22 cellular contexts compared by ENCODE assay signal in the genomic region with DNA sequence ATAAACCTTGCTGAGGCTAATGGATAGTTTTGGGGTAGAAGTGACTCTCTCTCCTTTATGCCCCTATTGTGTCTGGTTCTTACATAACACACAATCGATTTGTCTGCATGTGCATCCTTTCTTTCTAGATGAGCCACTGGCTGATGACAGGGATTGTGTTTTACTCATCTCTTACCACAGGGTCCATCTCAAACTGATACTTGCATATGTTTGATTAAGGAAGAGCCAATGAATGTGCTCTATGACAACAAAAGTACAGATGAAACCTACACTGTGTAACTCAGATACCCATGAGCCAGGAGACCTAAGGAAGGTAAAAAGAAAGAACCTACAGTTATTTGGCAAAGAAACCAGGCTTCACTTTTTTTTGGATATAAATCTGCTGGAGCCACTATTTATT.
"Had no signal": no experiment of that assay in that cellular context is flagged by ENCODE, and none has a peak within 500 bp of the region (broad histone marks: within the 10 kb centered on the region; RNA-seq: fewer than 3 reads in every experiment).

No MANE protein-coding gene starts in this region.

- H3K36me3 ChIP-seq: esophagus squamous epithelium, gastroesophageal sphincter, left lung, lower lobe of right lung, sigmoid colon, suprapubic skin, thyroid gland, upper lobe of left lung, uterus had no signal

- H3K9me3 ChIP-seq: esophagus squamous epithelium, gastroesophageal sphincter, left lung, lower lobe of right lung, sigmoid colon, suprapubic skin, thyroid gland, upper lobe of left lung, uterus had no signal

- H3K4me1 Mint-ChIP-seq: immature natural killer cell, natural killer cell, neural crest cell had no signal

- ATAC-seq: gastroesophageal sphincter, left lung, lower lobe of right lung, natural killer cell had no signal

- H3K27me3 Mint-ChIP-seq: dendritic cell treated with granulocyte-macrophage colony-stimulating factor and Interleukin-4, amounts not matched to agents 40 ng/mL and 50 ng/mL, for 4 days had no signal

- DNase-seq: esophagus squamous epithelium; foreskin fibroblast; glutamatergic neuron; immature natural killer cell; left lung; lower lobe of right lung; natural killer cell; posterior cingulate gyrus; sigmoid colon; stimulated activated CD4-positive, alpha-beta T cell treated with anti-CD3 and anti-CD28 coated beads, Interleukin-2, amount 100 ng/mL, for 24 hours; stimulated activated CD4-positive, alpha-beta T cell treated with anti-CD3 and anti-CD28 coated beads, Interleukin-4, amount 100 ng/mL, for 4 hours; stimulated activated naive CD4-positive, alpha-beta T cell; thyroid gland; upper lobe of left lung; uterus had no signal

- H3K27ac ChIP-seq: esophagus squamous epithelium, left lung, lower lobe of right lung, skin epidermis, suprapubic skin, thyroid gland, upper lobe of left lung had no signal

- H3K4me3 ChIP-seq: esophagus squamous epithelium, gastroesophageal sphincter, left lung, lower lobe of right lung, sigmoid colon, skin epidermis, suprapubic skin, thyroid gland, upper lobe of left lung, uterus had no signal

- H3K36me3 Mint-ChIP-seq: immature natural killer cell, memory B cell, natural killer cell had no signal

- H3K4me3 Mint-ChIP-seq: dendritic cell treated with granulocyte-macrophage colony-stimulating factor and Interleukin-4, amounts not matched to agents 40 ng/mL and 50 ng/mL, for 4 days; immature natural killer cell; memory B cell; mesothelial cell of epicardium; natural killer cell; neural crest cell had no signal

- H3K27me3 ChIP-seq: esophagus squamous epithelium, gastroesophageal sphincter, left lung, sigmoid colon, suprapubic skin, thyroid gland, upper lobe of left lung, uterus had no signal

- H3K4me1 ChIP-seq: gastroesophageal sphincter, uterus had no signal

- H3K9me3 Mint-ChIP-seq: natural killer cell had no signal

- H3K27ac Mint-ChIP-seq: dendritic cell treated with granulocyte-macrophage colony-stimulating factor and Interleukin-4, amounts not matched to agents 40 ng/mL and 50 ng/mL, for 4 days; memory B cell; mesothelial cell of epicardium; natural killer cell had no signal
